In genomic region chr6:2155206-2155605, GRCh38 we compare ENCODE assay signal across 17 cellular contexts.
DNase-seq lines count a peak whose midpoint lies in the region; ATAC-seq and TF ChIP-seq lines count a peak whose summit lies in the region.
"Had no signal": no experiment of that assay in that cellular context is flagged by ENCODE, and none has a peak within 500 bp of the region (broad histone marks: within the 10 kb centered on the region; RNA-seq: fewer than 3 reads in every experiment).

No MANE protein-coding gene starts in this region.

- H3K9me3 ChIP-seq in SK-N-SH = no peaks in the 10 kb centered on the region
- no peaks in the 10 kb centered on the region for H3K9me3 ChIP-seq in mucosa of descending colon
- H3K9me3 ChIP-seq: SJCRH30 had no signal

- no peak overlapping the region for H3K4me3 Mint-ChIP-seq in stimulated activated naive CD8-positive, alpha-beta T cell treated with anti-CD3 and anti-CD28 coated beads, Interleukin-15, amount 100 ng/mL, for 72 hours
- no peak overlapping the region for H3K4me3 Mint-ChIP-seq in Calu3 (ENCODE audit: low read depth, unreplicated experiment)
- H3K4me3 Mint-ChIP-seq: CD8-positive, alpha-beta T cell had no signal

- 96% methylated on average over 1 of the region's 1 CpG for whole genome bisulfite sequencing in SK-N-SH (ENCODE audit: low lambda C conversion rate)

- H3K9ac ChIP-seq in SK-N-SH = no peak overlapping the region

- no peaks in the 10 kb centered on the region for H3K9me2 ChIP-seq in SK-N-SH

- no peaks in the 10 kb centered on the region for H3K27me3 ChIP-seq in SK-N-SH (ENCODE audit: insufficient read depth)
- H3K27me3 ChIP-seq: SJCRH30 had no signal

- H3K79me2 ChIP-seq in SK-N-SH (ENCODE audit: insufficient read depth) = no peaks in the 10 kb centered on the region

- no peak overlapping the region for H3K27ac ChIP-seq in SK-N-SH (ENCODE audit: low read depth in 2 of 2, low read length in 1 of 2)
- H3K27ac ChIP-seq: SJCRH30 had no signal

- H3K27ac Mint-ChIP-seq in stimulated activated naive CD8-positive, alpha-beta T cell treated with anti-CD3 and anti-CD28 coated beads, Interleukin-15, amount 100 ng/mL, for 72 hours = no peak overlapping the region
- no peak overlapping the region for H3K27ac Mint-ChIP-seq in Calu3 (ENCODE audit: unreplicated experiment)
- H3K27ac Mint-ChIP-seq: CD8-positive, alpha-beta T cell had no signal

- no TSS peak for BruUV-seq in Calu3 (replicated peaks; lab: Mats Ljungman, UMichigan)

- no peak for ATAC-seq in SK-N-SH treated with all-trans-retinoic acid at 6 μM for 48 hours
- peak; percentile 25 for ATAC-seq in mucosa of descending colon
- no peak for ATAC-seq in stimulated activated naive CD8-positive, alpha-beta T cell treated with anti-CD3 and anti-CD28 coated beads, Interleukin-15, amount 100 ng/mL, for 72 hours
- ATAC-seq: CD8-positive, alpha-beta T cell had no signal

- DNase-seq in SK-N-SH (no peak), NCI-H1105 treated with DMSO at 0.1 percent for 48 hours (lab: John Stamatoyannopoulos, UW) (peak; percentile 87), NCI-H748 (lab: John Stamatoyannopoulos, UW; ENCODE audit: unreplicated experiment) (peak; percentile 83), mucosa of descending colon (no peak), AG08396 (ENCODE audit: low spot score) (no peak), Calu3 (no peak)
- no peak for DNase-seq in stimulated activated naive CD8-positive, alpha-beta T cell treated with anti-CD3 and anti-CD28 coated beads, Interleukin-15, amount 100 ng/mL, for 72 hours
- DNase-seq: CD8-positive, alpha-beta T cell; DMS 273 treated with DMSO at 0.1 percent for 48 hours; EL; H7; Kasumi-1; NCI-H187; NCI-H345; SJCRH30; T-helper 9 cell had no signal

- H4K20me1 ChIP-seq in SK-N-SH (ENCODE audit: insufficient read depth) = no peaks in the 10 kb centered on the region

- H3K4me1 ChIP-seq in SK-N-SH (ENCODE audit: control insufficient read depth in 1 of 2, insufficient read depth in 2 of 2, low read depth in 1 of 2, low read length in 1 of 2) (peaks cover 3 to 8% of the 10 kb centered on the region in 2 experiments; a peak in 2 of 4 replicates), mucosa of descending colon (ENCODE audit: low read depth) (peaks cover 5% of the 10 kb centered on the region)

- H3K4me3 ChIP-seq in SK-N-SH (ENCODE audit: low read depth in 2 of 2, low read length in 1 of 2) (no peak overlapping the region), mucosa of descending colon (no peak overlapping the region)
- H3K4me3 ChIP-seq: SJCRH30 had no signal

- TF ChIP-seq CTCF in SK-N-SH (IDR thresholded peaks at IDR 0.05) (no peak), mucosa of descending colon (IDR thresholded peaks at IDR 0.05) (no peak), Calu3 (IDR thresholded peaks at IDR 0.05; ENCODE audit: unreplicated experiment) (no peak)

- peaks cover 19% of the 10 kb centered on the region for H3K4me1 Mint-ChIP-seq in stimulated activated naive CD8-positive, alpha-beta T cell treated with anti-CD3 and anti-CD28 coated beads, Interleukin-15, amount 100 ng/mL, for 72 hours
- no peaks in the 10 kb centered on the region for H3K4me1 Mint-ChIP-seq in Calu3 (ENCODE audit: low read depth, unreplicated experiment)

- H3K36me3 ChIP-seq in SK-N-SH (replicated peaks in 1 of 2; ENCODE audit: control insufficient read depth in 1 of 2, insufficient read depth in 2 of 2, low read length in 1 of 2) = no peaks in the 10 kb centered on the region
- no peaks in the 10 kb centered on the region for H3K36me3 ChIP-seq in mucosa of descending colon (ENCODE audit: low read depth)
- H3K36me3 ChIP-seq: SJCRH30 had no signal

- intact Hi-C loops in mucosa of descending colon (cut with DNase I, micrococcal nuclease) = no loop called here
- intact Hi-C loops in Calu3 (cut with micrococcal nuclease; ENCODE audit: unreplicated experiment) = no loop called here

- TF ChIP-seq EP300 in SK-N-SH (IDR thresholded peaks at IDR 0.05; ENCODE audit: borderline replicate concordance in 1 of 2, low read depth in 1 of 2, low read length in 1 of 2) = no peak

- H3K36me3 Mint-ChIP-seq in Calu3 (ENCODE audit: insufficient read depth, unreplicated experiment) = no peaks in the 10 kb centered on the region
- H3K36me3 Mint-ChIP-seq: CD8-positive, alpha-beta T cell had no signal

- no peak overlapping the region for H2AFZ ChIP-seq in SK-N-SH (ENCODE audit: low read depth)

- H3K27me3 Mint-ChIP-seq in stimulated activated naive CD8-positive, alpha-beta T cell treated with anti-CD3 and anti-CD28 coated beads, Interleukin-15, amount 100 ng/mL, for 72 hours = peaks cover 7% of the 10 kb centered on the region
- H3K27me3 Mint-ChIP-seq in Calu3 (ENCODE audit: unreplicated experiment) = no peaks in the 10 kb centered on the region

- POLR2A ChIA-PET in SK-N-SH (lab: Yijun Ruan, JAX) = no interaction called here

- H3K4me2 ChIP-seq in SK-N-SH = no peak overlapping the region

- CTCF ChIA-PET in SK-N-SH (lab: Yijun Ruan, JAX) = interaction anchor here (0.6 kb wide), 1 partner anchor 226 kb away, joined by 3 read pairs; no protein-coding TSS in a partner anchor
- CTCF ChIA-PET in Calu3 (lab: Charles Lee) = no interaction called here

- no peaks in the 10 kb centered on the region for H3K9me3 Mint-ChIP-seq in stimulated activated naive CD8-positive, alpha-beta T cell treated with anti-CD3 and anti-CD28 coated beads, Interleukin-15, amount 100 ng/mL, for 72 hours
- no peaks in the 10 kb centered on the region for H3K9me3 Mint-ChIP-seq in Calu3 (ENCODE audit: low read depth, unreplicated experiment)
- H3K9me3 Mint-ChIP-seq: CD8-positive, alpha-beta T cell had no signal

- no peak for TF ChIP-seq RAD21 in SK-N-SH (IDR thresholded peaks at IDR 0.05; ENCODE audit: low read length)

- H3F3A ChIP-seq in SK-N-SH (replicated peaks; ENCODE audit: insufficient read depth) = peaks cover 22% of the 10 kb centered on the region

TF ChIP-seq in SK-N-SH treated with all-trans-retinoic acid at 6 μM for 48 hours, 23 proteins besides CTCF, POLR2A, EP300 and RAD21:
- TF ChIP-seq ISL1 (CRISPR knock-in tag; IDR thresholded peaks at IDR 0.05) (0 out of 2 replicates have a peak, but pooled peaks have one; percentile 45), OSR1 (CRISPR knock-in tag; IDR thresholded peaks at IDR 0.05) (no peak)

TF ChIP-seq in SK-N-SH, 30 proteins besides CTCF, POLR2A, EP300 and RAD21:
- TF ChIP-seq CHD2 (IDR thresholded peaks at IDR 0.05; ENCODE audit: low read length, partially characterized antibody) = no peak
- TF ChIP-seq, protein P1, sequence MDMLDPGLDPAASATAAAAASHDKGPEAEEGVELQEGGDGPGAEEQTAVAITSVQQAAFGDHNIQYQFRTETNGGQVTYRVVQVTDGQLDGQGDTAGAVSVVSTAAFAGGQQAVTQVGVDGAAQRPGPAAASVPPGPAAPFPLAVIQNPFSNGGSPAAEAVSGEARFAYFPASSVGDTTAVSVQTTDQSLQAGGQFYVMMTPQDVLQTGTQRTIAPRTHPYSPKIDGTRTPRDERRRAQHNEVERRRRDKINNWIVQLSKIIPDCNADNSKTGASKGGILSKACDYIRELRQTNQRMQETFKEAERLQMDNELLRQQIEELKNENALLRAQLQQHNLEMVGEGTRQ (IDR thresholded peaks at IDR 0.05; ENCODE audit: borderline replicate concordance, low read depth, low read length) = no peak
- no peak for TF ChIP-seq JUND (IDR thresholded peaks at IDR 0.05)

Comparison
In these comparisons a context has a peak if more than half of its experiments do, and no peak if none do; other contexts are left out.
1. DNase-seq: peak in NCI-H1105 treated with DMSO at 0.1 percent for 48 hours (single experiment) and NCI-H748 (single experiment); none in SK-N-SH (single experiment), mucosa of descending colon (0 of 3), AG08396 (single experiment), stimulated activated naive CD8-positive, alpha-beta T cell treated with anti-CD3 and anti-CD28 coated beads, Interleukin-15, amount 100 ng/mL, for 72 hours (0 of 2) and Calu3 (single experiment).